9 cellular contexts compared by ENCODE assay signal in genomic region chr9:35584681-35585080, GRCh38. TPM values are rescaled to one million over a fixed set of nuclear protein-coding genes. Genes with fewer than 3 reads are reported as not detected.
DNase-seq lines count a peak whose midpoint lies in the region; ATAC-seq and TF ChIP-seq lines count a peak whose summit lies in the region.
"Not testable (repeated sequence)": the region's sequence is repeated elsewhere in the genome, so short reads cannot be mapped to it uniquely, and the experiment has no call there.
"Had no signal": no experiment of that assay in that cellular context is flagged by ENCODE, and none has a peak within 500 bp of the region (broad histone marks: within the 10 kb centered on the region; RNA-seq: fewer than 3 reads in every experiment).

No MANE protein-coding gene starts in this region.

- peaks cover 15% of the 10 kb centered on the region for H3K4me1 Mint-ChIP-seq in WTC11

- DNase-seq in LNCaP clone FGC (ENCODE audit: low read depth) = peak; percentile 35
- peak; percentile 32 for DNase-seq in M059J (ENCODE audit: low read depth)
- DNase-seq in SK-N-MC (ENCODE audit: low read depth, low spot score) = peak; percentile 55
- DNase-seq in WTC11 (ENCODE audit: low spot score) = not testable (repeated sequence)
- peak; percentile 18 for DNase-seq in epithelial cell of esophagus (ENCODE audit: low read depth)
- peak; percentile 16 for DNase-seq in foreskin melanocyte
- DNase-seq in renal cortical epithelial cell (ENCODE audit: low read depth) = peak; percentile 49

- peaks cover 27% of the 10 kb centered on the region for H3K36me3 Mint-ChIP-seq in WTC11

- not testable (repeated sequence) for H3K4me3 Mint-ChIP-seq in WTC11

- 0 out of 2 replicates have a peak overlapping the region, but pooled peaks have one; percentile 53 for H3K27ac Mint-ChIP-seq in WTC11

- H3K4me3 ChIP-seq in LNCaP clone FGC (ENCODE audit: low read depth, low read length); epithelial cell of esophagus (ENCODE audit: low read length): not testable (repeated sequence)
- H3K4me3 ChIP-seq in SK-N-MC = peak overlapping the region; percentile 29

- CTCF ChIA-PET in WTC11 (lab: Charles Lee) = not testable (repeated sequence)

- peaks cover 39% of the 10 kb centered on the region for H3K9me3 Mint-ChIP-seq in WTC11

- H3K27me3 Mint-ChIP-seq in WTC11 (ENCODE audit: low read depth) = not testable (repeated sequence)

- H3K27ac ChIP-seq in 22Rv1 (0 out of 2 replicates have a peak overlapping the region, but pooled peaks have one; percentile 23), SK-N-MC (peak overlapping the region; percentile 67; the same call in 1 of the 2 replicates)

- ATAC-seq in WTC11 = not testable (repeated sequence)

- TF ChIP-seq CTCF in 22Rv1 (IDR thresholded peaks at IDR 0.05); LNCaP clone FGC (IDR thresholded peaks at IDR 0.05; ENCODE audit: control insufficient read depth, extremely low read depth, insufficient read depth); WTC11 (IDR thresholded peaks at IDR 0.05); epithelial cell of esophagus (IDR thresholded peaks at IDR 0.05; ENCODE audit: insufficient read depth, low read depth, low read length, missing control alignments): not testable (repeated sequence)

- H3K36me3 ChIP-seq in SK-N-MC (ENCODE audit: insufficient read depth, low read length) = not testable (repeated sequence)

- H3K9ac ChIP-seq in SK-N-MC (ENCODE audit: insufficient read length) = not testable (repeated sequence)

- POLR2A ChIA-PET in WTC11 (lab: Charles Lee) = not testable (repeated sequence)

- not testable (repeated sequence) for H3K9me3 ChIP-seq in SK-N-MC (ENCODE audit: low read depth, low read length)

RNA-seq across cellular contexts. Expression of gene TESK1, which starts 20.4 kb away (rescaled TPM):
- 7.1 and 11.0 TPM in 2 replicates for total RNA-seq in M059J (2014; rRNA removed; shearing (Covaris generic))
- total RNA-seq in WTC11 (2021) (18.9 to 20.4 TPM (median 19.3 TPM) in 3 replicates), renal cortical epithelial cell (5.6 and 10.6 TPM in 2 replicates)

RNA-seq across cellular contexts. Expression of gene CD72, which starts 33.5 kb away (rescaled TPM):
- total RNA-seq in M059J (2014; rRNA removed; shearing (Covaris generic)) = 0.05 and 4.1 TPM in 2 replicates
- total RNA-seq in WTC11 (2021) (2.9 to 4.6 TPM (median 4.5 TPM) in 3 replicates), renal cortical epithelial cell (0.60 and 1.2 TPM in 2 replicates)
- total RNA-seq: A673 had no signal
